9 cellular contexts compared by ENCODE assay signal in genomic region chr5:59583810-59584562, GRCh38.
A peak's percentile ranks its signal among the peaks of the same experiment; 100 is the strongest.
DNase-seq lines count a peak whose midpoint lies in the region; TF ChIP-seq lines count a peak whose summit lies in the region.
"Had no signal": no experiment of that assay in that cellular context is flagged by ENCODE, and none has a peak within 500 bp of the region (broad histone marks: within the 10 kb centered on the region; RNA-seq: fewer than 3 reads in every experiment).

No MANE protein-coding gene starts in this region.

- H3K4me2 ChIP-seq in smooth muscle cell: peak overlapping the region; percentile 4
- H3K4me2 ChIP-seq: KMS-11 had no signal

- no peak overlapping the region for H3K9ac ChIP-seq in smooth muscle cell (ENCODE audit: low read depth)
- H3K9ac ChIP-seq: KMS-11 had no signal

- H3K9me3 ChIP-seq in smooth muscle cell (replicated peaks; ENCODE audit: low read depth): no peaks in the 10 kb centered on the region

- peaks cover 10% of the 10 kb centered on the region for H3K4me1 ChIP-seq in smooth muscle cell (ENCODE audit: low read depth)

- no peaks in the 10 kb centered on the region for H3K79me2 ChIP-seq in smooth muscle cell (ENCODE audit: low read depth)

- no peak for TF ChIP-seq CTCF in smooth muscle cell (IDR thresholded peaks at IDR 0.05; ENCODE audit: borderline replicate concordance, insufficient read depth, poor library complexity, severe bottlenecking)

- no peaks in the 10 kb centered on the region for H3F3A ChIP-seq in smooth muscle cell (ENCODE audit: low read depth)

- no peaks in the 10 kb centered on the region for H3K36me3 ChIP-seq in smooth muscle cell (ENCODE audit: low read depth)

- H3K27me3 ChIP-seq in smooth muscle cell (ENCODE audit: low read depth): no peaks in the 10 kb centered on the region

- H3K4me3 ChIP-seq in smooth muscle cell: no peak overlapping the region

- no peak for TF ChIP-seq POLR2A in erythroblast (IDR thresholded peaks at IDR 0.05; ENCODE audit: low read length)

- no peak overlapping the region for H2AFZ ChIP-seq in smooth muscle cell (ENCODE audit: low read depth)

- intact Hi-C loops in posterior vena cava (cut with DNase I): no loop called here

- DNase-seq in NCI-H1092 treated with DMSO at 0.1 percent for 48 hours (lab: John Stamatoyannopoulos, UW) (peak; percentile 68), NCI-H69 (lab: John Stamatoyannopoulos, UW) (peak; percentile 94), inferior parietal cortex (ENCODE audit: extremely low spot score) (peak; percentile 55), smooth muscle cell (lab: John Stamatoyannopoulos, UW; ENCODE audit: unreplicated experiment) (no peak), NCI-H187 (lab: John Stamatoyannopoulos, UW) (no peak), posterior vena cava (ENCODE audit: low spot score) (no peak), erythroblast (lab: John Stamatoyannopoulos, UW) (no peak)
- DNase-seq: activated T-cell treated with anti-CD3 and anti-CD28 coated beads, Interleukin-2, amount 50 U/mL, for 1 hour had no signal

- peaks cover 84% of the 10 kb centered on the region for H4K20me1 ChIP-seq in smooth muscle cell (ENCODE audit: low read depth)

- WGBS in smooth muscle cell (ENCODE audit: low lambda C conversion rate): 63% methylated on average over 8 of the region's 8 CpGs

- no peak overlapping the region for H3K27ac ChIP-seq in smooth muscle cell (ENCODE audit: low read depth)
- H3K27ac ChIP-seq: KMS-11 had no signal

Comparison
In these comparisons a context has a peak if more than half of its experiments do, and no peak if none do; other contexts are left out.
1. DNase-seq: peak in NCI-H1092 treated with DMSO at 0.1 percent for 48 hours (single experiment), NCI-H69 (single experiment) and inferior parietal cortex (single experiment); none in smooth muscle cell (single experiment), NCI-H187 (0 of 2), posterior vena cava (single experiment) and erythroblast (0 of 2).